Comparison of ENCODE assay signal across 27 cellular contexts in the genomic region with DNA sequence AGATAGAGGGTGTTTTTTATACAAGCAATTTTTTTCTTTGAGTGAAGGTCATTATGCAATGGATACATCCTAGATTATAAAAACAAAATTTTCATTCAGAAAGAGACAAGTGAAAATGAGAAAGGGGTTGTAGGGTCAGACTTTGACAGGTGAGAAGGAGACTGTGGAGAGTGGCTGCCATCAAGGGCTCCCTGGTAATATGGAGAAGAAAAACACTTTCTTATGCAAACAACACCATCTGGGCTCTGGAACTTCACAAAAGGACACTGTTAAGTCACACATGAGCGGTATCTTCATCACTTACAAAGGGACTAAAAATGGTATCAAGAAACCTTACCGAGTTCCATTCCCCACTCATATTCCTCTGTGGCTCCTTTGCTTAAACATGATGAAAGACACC. TPM values are rescaled to one million over a fixed set of nuclear protein-coding genes. Genes with fewer than 3 reads are reported as not detected.
"Had no signal": no experiment of that assay in that cellular context is flagged by ENCODE, and none has a peak within 500 bp of the region (broad histone marks: within the 10 kb centered on the region; RNA-seq: fewer than 3 reads in every experiment).

No MANE protein-coding gene starts in this region.

- DNase-seq: cortex of kidney; dorsolateral prefrontal cortex; effector CD8-positive, alpha-beta T cell; foreskin melanocyte; head of caudate nucleus; hippocampal formation; kidney; left cardiac atrium; left ventricle myocardium inferior; lower lobe of right lung; midbrain; nucleus accumbens; ovary; right lobe of liver; stimulated activated CD4-positive, alpha-beta T cell treated with anti-CD3 and anti-CD28 coated beads, Interleukin-4, amount 100 ng/mL, for 1 hour; stimulated activated CD8-positive, alpha-beta memory T cell treated with anti-CD3 and anti-CD28 coated beads, Interleukin-4, amount 100 ng/mL, for 48 hours; stimulated activated naive CD8-positive, alpha-beta T cell treated with anti-CD3 and anti-CD28 coated beads, Interleukin-15, Interleukin-2, amounts not matched to agents 100 U/mL and 50 U/mL, for 24 hours; thyroid gland; upper lobe of left lung; uterus had no signal

- H3K4me1 ChIP-seq: left ventricle myocardium inferior, lower lobe of right lung, neural progenitor cell, prostate gland, right lobe of liver, suprapubic skin, thyroid gland, upper lobe of left lung, uterus had no signal

- ATAC-seq: left cardiac atrium; lower lobe of right lung; natural killer cell treated with Interleukin-12 subunit alpha and Interleukin-12 subunit beta and Interleukin-15 and Interleukin-18, amount 100 ng/mL, for 72 hours; right lobe of liver; stimulated activated effector memory CD8-positive, alpha-beta T cell treated with anti-CD3 and anti-CD28 coated beads, Interleukin-12 subunit alpha, Interleukin-12 subunit beta, amount 100 ng/mL, for 72 hours; stimulated activated naive CD8-positive, alpha-beta T cell treated with anti-CD3 and anti-CD28 coated beads, Interleukin-15, Interleukin-2, amounts not matched to agents 100 U/mL and 50 U/mL, for 24 hours had no signal

- H3K4me3 ChIP-seq: dorsolateral prefrontal cortex, left ventricle myocardium inferior, lower lobe of right lung, neural progenitor cell, ovary, prostate gland, right lobe of liver, suprapubic skin, thyroid gland, upper lobe of left lung, uterus had no signal

- H3K27ac Mint-ChIP-seq: memory B cell; natural killer cell treated with Interleukin-12 subunit alpha and Interleukin-12 subunit beta and Interleukin-15 and Interleukin-18, amount 100 ng/mL, for 72 hours; neural progenitor cell; stimulated activated effector memory CD8-positive, alpha-beta T cell treated with anti-CD3 and anti-CD28 coated beads, Interleukin-12 subunit alpha, Interleukin-12 subunit beta, amount 100 ng/mL, for 72 hours had no signal

- H3K36me3 Mint-ChIP-seq: memory B cell; natural killer cell treated with Interleukin-12 subunit alpha and Interleukin-12 subunit beta and Interleukin-15 and Interleukin-18, amount 100 ng/mL, for 72 hours; neural progenitor cell; stimulated activated effector memory CD8-positive, alpha-beta T cell treated with anti-CD3 and anti-CD28 coated beads, Interleukin-12 subunit alpha, Interleukin-12 subunit beta, amount 100 ng/mL, for 72 hours had no signal

- H3K9me3 Mint-ChIP-seq: natural killer cell treated with Interleukin-12 subunit alpha and Interleukin-12 subunit beta and Interleukin-15 and Interleukin-18, amount 100 ng/mL, for 72 hours; neural progenitor cell; stimulated activated effector memory CD8-positive, alpha-beta T cell treated with anti-CD3 and anti-CD28 coated beads, Interleukin-12 subunit alpha, Interleukin-12 subunit beta, amount 100 ng/mL, for 72 hours had no signal

- H3K36me3 ChIP-seq: lower lobe of right lung, neural progenitor cell, ovary, prostate gland, right lobe of liver, suprapubic skin, thyroid gland, upper lobe of left lung, uterus had no signal

- H3K4me3 Mint-ChIP-seq: memory B cell; natural killer cell treated with Interleukin-12 subunit alpha and Interleukin-12 subunit beta and Interleukin-15 and Interleukin-18, amount 100 ng/mL, for 72 hours; neural progenitor cell; stimulated activated effector memory CD8-positive, alpha-beta T cell treated with anti-CD3 and anti-CD28 coated beads, Interleukin-12 subunit alpha, Interleukin-12 subunit beta, amount 100 ng/mL, for 72 hours had no signal

- H3K9ac ChIP-seq: neural progenitor cell had no signal

- H3K4me2 ChIP-seq: neural progenitor cell had no signal

- H3K27ac ChIP-seq: dorsolateral prefrontal cortex, left ventricle myocardium inferior, lower lobe of right lung, neural progenitor cell, ovary, prostate gland, right lobe of liver, suprapubic skin, thyroid gland, upper lobe of left lung, uterus had no signal

- H3K27me3 ChIP-seq: dorsolateral prefrontal cortex, neural progenitor cell, ovary, right lobe of liver, suprapubic skin, thyroid gland, upper lobe of left lung, uterus had no signal

- H3K4me1 Mint-ChIP-seq: memory B cell; stimulated activated effector memory CD8-positive, alpha-beta T cell treated with anti-CD3 and anti-CD28 coated beads, Interleukin-12 subunit alpha, Interleukin-12 subunit beta, amount 100 ng/mL, for 72 hours had no signal

- H3K9me3 ChIP-seq: lower lobe of right lung, ovary, prostate gland, right lobe of liver, suprapubic skin, thyroid gland, upper lobe of left lung, uterus had no signal

RNA-seq across cellular contexts. Expression of a gene that starts 23.5 kb away (rescaled TPM):
- total RNA-seq: natural killer cell treated with Interleukin-12 subunit alpha and Interleukin-12 subunit beta and Interleukin-15 and Interleukin-18, amount 100 ng/mL, for 72 hours; renal cortical epithelial cell had no signal
